10 cellular contexts compared by ENCODE assay signal in the genomic region with DNA sequence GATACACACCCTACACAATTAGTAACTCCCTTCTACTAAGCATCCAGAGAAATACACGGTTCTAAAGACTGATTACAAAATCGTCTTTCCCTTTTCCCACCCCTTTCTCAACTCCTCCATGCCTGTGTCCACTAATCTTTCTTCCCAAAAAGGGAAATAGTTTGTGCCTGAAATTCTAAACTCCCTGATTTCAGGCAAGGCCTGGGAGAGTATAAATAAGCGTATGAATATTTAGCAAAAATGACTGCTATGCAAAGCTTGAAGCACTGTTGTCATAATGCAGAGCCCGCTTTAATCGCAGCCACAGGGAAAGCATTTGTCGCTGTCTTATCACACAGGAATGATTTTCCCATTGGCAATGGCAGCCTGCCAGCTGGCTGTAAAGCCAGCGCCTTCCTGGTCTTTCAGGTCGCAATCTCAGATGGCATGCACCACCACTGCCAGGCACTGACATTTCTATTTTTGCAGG.
A peak's percentile ranks its signal among the peaks of the same experiment; 100 is the strongest.
DNase-seq lines count a peak whose midpoint lies in the region; FAIRE-seq and TF ChIP-seq lines count a peak whose summit lies in the region.
"Had no signal": no experiment of that assay in that cellular context is flagged by ENCODE, and none has a peak within 500 bp of the region (broad histone marks: within the 10 kb centered on the region; RNA-seq: fewer than 3 reads in every experiment).

No MANE protein-coding gene starts in this region.

- intact Hi-C loops in testis (cut with DNase I; ENCODE audit: low total_unique reads): no loop called here

- no peak for TF ChIP-seq CTCF in astrocyte of the spinal cord (IDR thresholded peaks at IDR 0.05; ENCODE audit: low read depth, low read length)
- TF ChIP-seq CTCF in keratinocyte (optimal IDR thresholded peaks at IDR 0.05 in 1 of 3, IDR thresholded peaks at IDR 0.05 in 1 of 3, conservative IDR thresholded peaks at IDR 0.05 in 1 of 3; ENCODE audit: extremely low read depth in 1 of 3, insufficient read depth in 2 of 3, low read length in 3 of 3): no peak
- no peak for TF ChIP-seq CTCF in testis (IDR thresholded peaks at IDR 0.05)

- WGBS in testis, 2 donors: 47 to 52% methylated on average over 8 of the region's 8 CpGs

- no peak overlapping the region for H3K9ac ChIP-seq in keratinocyte (ENCODE audit: control insufficient read depth, extremely low read depth, insufficient read depth, low read length)

- H3K9me3 ChIP-seq in keratinocyte (ENCODE audit: control insufficient read depth, low read depth, low read length) (no peaks in the 10 kb centered on the region), testis (no peaks in the 10 kb centered on the region)

- H3K4me1 ChIP-seq in keratinocyte (ENCODE audit: control insufficient read depth, extremely low read depth, insufficient read depth, low read length) (peaks cover 4% of the 10 kb centered on the region), testis (no peaks in the 10 kb centered on the region)

- dilution Hi-C loops in keratinocyte (cut with MboI; ENCODE audit: extremely low pct_ligation_motif_present, low sequenced_read_pairs): no loop called here

- H3K27me3 ChIP-seq in keratinocyte (ENCODE audit: control insufficient read depth, extremely low read depth, insufficient read depth, low read length): peaks cover 21% of the 10 kb centered on the region
- no peaks in the 10 kb centered on the region for H3K27me3 ChIP-seq in testis

- H3K36me3 ChIP-seq in keratinocyte (ENCODE audit: control insufficient read depth in 2 of 2, extremely low read depth in 1 of 2, insufficient read depth in 2 of 2, low read length in 2 of 2) (no peaks in the 10 kb centered on the region), testis (ENCODE audit: low read depth, missing control alignments) (no peaks in the 10 kb centered on the region)

- H3K9me1 ChIP-seq in keratinocyte (ENCODE audit: control insufficient read depth, extremely low read depth, insufficient read depth, low read length): no peaks in the 10 kb centered on the region

- H3K79me2 ChIP-seq in keratinocyte (ENCODE audit: control insufficient read depth, insufficient read depth, low read length): no peaks in the 10 kb centered on the region

- no peak overlapping the region for H2AFZ ChIP-seq in keratinocyte (ENCODE audit: control insufficient read depth, low read length)

- TF ChIP-seq POLR2A in testis (IDR thresholded peaks at IDR 0.05): no peak
- no peak for TF ChIP-seq POLR2A in GM12892 (IDR thresholded peaks at IDR 0.05; ENCODE audit: low read depth, low read length)

- in situ Hi-C loops in astrocyte of the spinal cord (cut with HindIII; ENCODE audit: low sequenced_read_pairs): no loop called here
- in situ Hi-C loops in KBM-7 (cut with MboI; ENCODE audit: low pct_unique_long_range_greater_than_20kb, low sequenced_read_pairs): no loop called here

- DNase-seq in DMS 273 (lab: John Stamatoyannopoulos, UW; ENCODE audit: unreplicated experiment) (peak; percentile 63), DMS 273 treated with DMSO at 0.1 percent for 48 hours (lab: John Stamatoyannopoulos, UW) (no peak), astrocyte of the spinal cord (ENCODE audit: low read depth, low spot score) (peak; percentile 7), keratinocyte (ENCODE audit: low read depth, low spot score) (no peak), testis (peak; percentile 56), KBM-7 (no peak), GM12892 (ENCODE audit: insufficient read length) (no peak)
- no peak for DNase-seq in activated CD4-positive, alpha-beta T cell treated with anti-CD3 and anti-CD28 coated beads for 4 hours
- DNase-seq: activated T-cell treated with anti-CD3 and anti-CD28 coated beads, Interleukin-2, amount 50 U/mL, for 1 hour had no signal

- no peak overlapping the region for H3K4me3 ChIP-seq in astrocyte of the spinal cord (ENCODE audit: low read depth, low read length)
- no peak overlapping the region for H3K4me3 ChIP-seq in keratinocyte (ENCODE audit: control insufficient read depth in 2 of 3, extremely low read depth in 1 of 3, insufficient read depth in 2 of 3, low read depth in 1 of 3, low read length in 3 of 3)
- H3K4me3 ChIP-seq in testis: no peak overlapping the region

- FAIRE-seq in keratinocyte (lab: Jason Lieb, UNC) (no peak), GM12892 (lab: Jason Lieb, UNC) (no peak)

- H3K4me2 ChIP-seq in keratinocyte (ENCODE audit: control insufficient read depth, extremely low read depth, insufficient read depth, low read depth, low read length): peak overlapping the region; percentile 28

- H3K27ac ChIP-seq in keratinocyte (ENCODE audit: control insufficient read depth, insufficient read depth, low read length) (no peak overlapping the region), testis (no peak overlapping the region)
- H3K27ac ChIP-seq: 22Rv1 had no signal

- H4K20me1 ChIP-seq in keratinocyte (ENCODE audit: control insufficient read depth, extremely low read depth, insufficient read depth, low read length): no peaks in the 10 kb centered on the region

Comparison
In these comparisons a context has a peak if more than half of its experiments do, and no peak if none do; other contexts are left out.
1. DNase-seq: peak in DMS 273 (single experiment), astrocyte of the spinal cord (single experiment) and testis (single experiment); none in DMS 273 treated with DMSO at 0.1 percent for 48 hours (single experiment), keratinocyte (single experiment), KBM-7 (single experiment), GM12892 (single experiment) and activated CD4-positive, alpha-beta T cell treated with anti-CD3 and anti-CD28 coated beads for 4 hours (0 of 2).